In the genomic region with DNA sequence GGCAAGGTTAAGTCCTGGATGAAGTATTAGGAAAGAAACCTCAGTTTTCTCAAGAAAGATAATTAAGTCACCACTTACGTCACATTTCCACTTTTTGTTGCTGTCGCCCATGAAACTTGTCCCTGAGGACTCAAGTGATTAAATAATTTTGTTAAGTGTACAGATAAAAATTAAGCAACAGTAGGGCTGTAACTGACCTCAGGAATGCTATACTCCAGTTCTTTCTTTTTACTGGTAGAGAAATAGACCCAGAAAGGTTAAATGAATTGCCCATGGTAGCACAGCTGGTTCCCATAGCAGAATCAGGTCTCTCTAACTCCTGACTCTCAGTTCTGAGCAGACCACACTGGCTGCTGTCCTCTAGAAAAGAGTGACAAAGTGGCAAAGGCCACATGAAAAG, we compare ENCODE assay signal across 27 cellular contexts. TPM values are rescaled to one million over a fixed set of nuclear protein-coding genes. Genes with fewer than 3 reads are reported as not detected.
DNase-seq lines count a peak whose midpoint lies in the region; ATAC-seq and TF ChIP-seq lines count a peak whose summit lies in the region.
"Had no signal": no experiment of that assay in that cellular context is flagged by ENCODE, and none has a peak within 500 bp of the region (broad histone marks: within the 10 kb centered on the region; RNA-seq: fewer than 3 reads in every experiment).

No MANE protein-coding gene starts in this region.

- H3K36me3 ChIP-seq in lower lobe of right lung (no peaks in the 10 kb centered on the region), subcutaneous abdominal adipose tissue (ENCODE audit: control insufficient read depth in 5 of 5, insufficient read depth in 5 of 5, low read length in 5 of 5) (no peaks in the 10 kb centered on the region)
- H3K36me3 ChIP-seq: gastroesophageal sphincter, neural progenitor cell, sigmoid colon had no signal

- no peak overlapping the region for H3K27ac ChIP-seq in lower lobe of right lung
- peak overlapping the region; percentile 48 for H3K27ac ChIP-seq in subcutaneous abdominal adipose tissue (ENCODE audit: low read depth, low read length)
- H3K27ac ChIP-seq: C4-2B, gastroesophageal sphincter, neural progenitor cell, sigmoid colon, VCaP had no signal

- H3K27me3 ChIP-seq in lower lobe of right lung (ENCODE audit: low read depth) (no peaks in the 10 kb centered on the region), subcutaneous abdominal adipose tissue (ENCODE audit: control insufficient read depth in 5 of 5, insufficient read depth in 4 of 5, low read length in 5 of 5) (no peaks in the 10 kb centered on the region)
- H3K27me3 ChIP-seq: gastroesophageal sphincter, neural progenitor cell, sigmoid colon had no signal

- peak; percentile 63 to 64 for ATAC-seq in lower lobe of right lung
- ATAC-seq: activated CD4-positive, alpha-beta T cell treated with anti-CD3 and anti-CD28 coated beads for 36 hours; activated CD8-positive, alpha-beta T cell treated with anti-CD3 and anti-CD28 coated beads, Interleukin-2, amount 10 ng/mL, durations not matched to agents 7 days and 5 days; activated naive CD4-positive, alpha-beta T cell treated with anti-CD3 and anti-CD28 coated beads, Interleukin-2, amount 50 U/mL, for 72 hours; gastroesophageal sphincter; left colon; stimulated activated effector memory CD8-positive, alpha-beta T cell treated with anti-CD3 and anti-CD28 coated beads, Interleukin-12 subunit alpha, Interleukin-12 subunit beta, amount 100 ng/mL, for 72 hours had no signal

- TF ChIP-seq CTCF in fibroblast of villous mesenchyme (IDR thresholded peaks at IDR 0.05; ENCODE audit: insufficient read depth, low read depth, low read length), result no peak
- no peak for TF ChIP-seq CTCF in lower lobe of right lung (IDR thresholded peaks at IDR 0.05)

- peaks cover 4% of the 10 kb centered on the region for H3K9me3 ChIP-seq in lower lobe of right lung
- peaks cover 0 to 7% (median 6%) of the 10 kb centered on the region in 5 donors for H3K9me3 ChIP-seq in subcutaneous abdominal adipose tissue (ENCODE audit: control insufficient read depth in 5 of 5, low read length in 5 of 5)
- H3K9me3 ChIP-seq: sigmoid colon had no signal

- peak; percentile 92 for DNase-seq in amniotic epithelial cell (ENCODE audit: low read depth)
- DNase-seq in fibroblast of villous mesenchyme (ENCODE audit: low read depth), result peak; percentile 85
- no peak for DNase-seq in lower lobe of right lung
- DNase-seq in activated naive CD4-positive, alpha-beta T cell treated with Interleukin-2 at 50 U/mL for 16 hours, result no peak
- no peak for DNase-seq in dedifferentiated amniotic fluid mesenchymal stem cell (ENCODE audit: extremely low spot score)
- no peak for DNase-seq in amygdala (lab: John Stamatoyannopoulos, UW)
- DNase-seq: activated CD4-positive, alpha-beta T cell treated with anti-CD3 and anti-CD28 coated beads for 36 hours; activated CD8-positive, alpha-beta T cell treated with anti-CD3 and anti-CD28 coated beads, Interleukin-2, amount 10 ng/mL, durations not matched to agents 7 days and 5 days; anterior cingulate cortex; HCEC 1CT; hypothalamus; Kasumi-1; left colon; NCI-H1417 treated with DMSO at 0.1 percent for 48 hours; posterior cingulate gyrus; sigmoid colon; stimulated activated CD4-positive, alpha-beta T cell treated with anti-CD3 and anti-CD28 coated beads, Interleukin-15, amount 100 ng/mL, for 24 hours; substantia nigra had no signal

- no peak overlapping the region for H3K9ac ChIP-seq in subcutaneous abdominal adipose tissue (ENCODE audit: low read length in 5 of 5)
- H3K9ac ChIP-seq: neural progenitor cell had no signal

- intact Hi-C loops in lower lobe of right lung (cut with DNase I), result no loop called here

- no peak overlapping the region for H3K4me3 ChIP-seq in fibroblast of villous mesenchyme (ENCODE audit: low read depth, low read length)
- no peak overlapping the region for H3K4me3 ChIP-seq in lower lobe of right lung
- H3K4me3 ChIP-seq in subcutaneous abdominal adipose tissue (ENCODE audit: low read depth in 1 of 5, low read length in 5 of 5), result no peak overlapping the region
- H3K4me3 ChIP-seq: gastroesophageal sphincter, neural progenitor cell, sigmoid colon had no signal

- H3K4me1 ChIP-seq in lower lobe of right lung, result peaks cover 12% of the 10 kb centered on the region
- peaks cover 0 to 28% (median 4%) of the 10 kb centered on the region in 5 donors for H3K4me1 ChIP-seq in subcutaneous abdominal adipose tissue (ENCODE audit: control insufficient read depth in 5 of 5, insufficient read depth in 5 of 5, low read length in 5 of 5)
- H3K4me1 ChIP-seq: gastroesophageal sphincter had no signal

RNA-seq across cellular contexts. Expression of a gene that starts 54.5 kb away (rescaled TPM):
- total RNA-seq in fibroblast of villous mesenchyme, result not detected in 2 replicates
- 134 TPM for total RNA-seq in lower lobe of right lung
- total RNA-seq: bronchial epithelial cell, G401 had no signal

Comparison
In these comparisons a context has a peak if more than half of its experiments do, and no peak if none do; other contexts are left out.
1. DNase-seq: peak in amniotic epithelial cell (single experiment) and fibroblast of villous mesenchyme (single experiment); none in lower lobe of right lung (single experiment), activated naive CD4-positive, alpha-beta T cell treated with Interleukin-2 at 50 U/mL for 16 hours (single experiment), dedifferentiated amniotic fluid mesenchymal stem cell (single experiment) and amygdala (0 of 56).
2. RNA of a gene that starts 54.5 kb away (total RNA-seq): 134 TPM in lower lobe of right lung (single experiment); not detected in fibroblast of villous mesenchyme; every median in the first group is over 100 times any median in the second.